ENCODE assay signal across 1 cellular context in the genomic region with DNA sequence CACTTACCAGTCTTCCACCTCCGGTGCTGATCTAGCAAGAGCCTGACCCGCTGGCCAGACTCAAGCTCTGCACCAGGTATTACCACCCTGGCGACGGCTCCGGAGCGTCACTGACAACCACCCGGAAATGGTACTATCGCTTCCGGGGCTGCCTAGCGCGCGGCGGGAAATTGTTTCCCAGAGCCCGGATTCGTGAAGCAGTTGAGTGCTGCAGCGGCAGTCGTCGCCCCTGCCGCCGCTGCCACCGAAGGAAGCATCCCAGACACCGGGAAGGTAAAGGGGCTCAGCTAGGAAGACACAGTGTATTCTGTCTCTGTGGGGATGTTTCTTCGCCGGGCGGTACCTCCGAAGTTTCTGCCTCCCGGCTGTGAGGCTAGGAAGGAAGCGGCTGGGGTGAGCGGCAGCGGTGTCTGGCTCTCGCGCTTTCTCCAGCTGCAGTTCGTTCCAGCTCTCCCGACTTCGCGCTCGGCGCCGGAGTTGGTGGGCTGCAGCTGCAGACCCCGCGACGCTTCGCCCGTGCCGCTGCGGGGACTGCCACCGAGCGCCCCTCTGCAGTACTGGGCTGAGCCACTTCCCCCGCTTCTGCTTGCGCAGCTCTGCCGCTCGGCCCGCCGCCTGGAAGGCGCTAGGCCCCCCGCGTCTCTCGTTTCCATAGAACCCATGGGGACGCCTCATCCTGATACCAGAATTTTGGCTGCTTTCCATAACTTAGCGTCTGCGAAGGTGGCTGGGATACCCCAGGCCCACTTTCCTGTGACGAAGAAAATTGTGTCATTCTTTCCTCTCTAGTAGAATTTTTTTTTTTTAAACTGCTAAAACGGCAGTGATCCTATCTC.
TF ChIP-seq lines count a peak whose summit lies in the region.

A gene with protein sequence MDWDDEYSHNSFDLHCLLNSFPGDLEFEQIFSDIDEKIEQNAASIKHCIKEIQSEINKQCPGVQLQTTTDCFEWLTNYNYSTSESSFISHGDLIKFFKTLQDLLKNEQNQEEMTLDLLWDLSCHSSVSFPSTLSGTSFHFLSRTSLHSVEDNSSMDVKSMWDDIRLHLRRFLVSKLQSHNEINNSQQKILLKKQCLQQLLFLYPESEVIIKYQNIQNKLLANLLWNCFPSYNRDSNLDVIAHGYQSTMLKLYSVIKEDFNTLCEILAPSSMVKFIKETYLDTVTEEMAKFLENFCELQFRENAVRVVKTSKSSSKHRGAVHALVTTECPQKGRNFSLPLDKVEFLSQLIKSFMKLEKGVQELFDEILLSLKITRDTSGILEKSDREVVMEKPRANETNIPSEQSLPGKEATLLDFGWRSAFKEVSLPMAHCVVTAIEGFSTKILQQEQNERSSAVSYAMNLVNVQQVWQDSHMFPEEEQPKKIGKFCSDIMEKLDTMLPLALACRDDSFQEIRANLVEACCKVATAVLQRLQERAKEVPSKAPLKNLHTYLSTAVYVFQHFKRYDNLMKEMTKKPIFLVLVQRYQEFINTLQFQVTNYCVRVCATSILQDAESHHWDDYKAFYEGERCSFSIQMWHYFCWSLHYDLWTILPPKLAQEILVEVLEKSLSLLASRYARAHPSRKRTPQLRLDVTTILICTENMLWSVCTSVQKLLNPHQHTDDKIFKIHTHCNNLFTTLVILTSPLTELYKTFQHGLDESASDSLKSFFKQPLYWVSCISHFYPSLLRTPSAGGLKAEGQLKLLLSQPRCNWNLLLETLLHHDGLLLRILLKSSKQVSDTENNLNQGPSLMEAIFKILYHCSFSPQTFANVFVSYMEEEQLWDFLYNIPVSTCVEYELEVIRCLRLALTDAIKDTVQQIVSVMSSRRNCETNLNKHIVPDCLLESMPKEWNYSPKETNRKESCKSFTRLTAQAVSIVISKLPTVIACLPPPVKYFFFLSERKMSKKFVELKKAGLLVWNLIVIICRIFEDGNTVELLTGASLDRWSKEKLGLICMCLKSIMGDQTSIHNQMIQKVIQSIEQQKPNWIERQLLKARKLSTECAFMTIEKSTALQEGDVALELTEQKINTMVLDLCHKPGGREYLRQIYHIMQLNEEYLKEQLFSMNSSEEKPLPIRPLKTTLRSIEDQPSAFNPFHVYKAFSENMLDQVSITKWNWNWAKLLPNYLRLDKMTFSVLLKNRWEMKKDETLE (N-terminal part only) (minus strand): TSS at position 112 of the 836 bp plus-strand sequence. CDS start 81,478 bp downstream, outside the sequence.
A gene (plus strand): TSS at position 177 of the 836 bp plus-strand sequence. CDS start 10,142 bp downstream, outside the sequence.

TF ChIP-seq in HEK293, 187 proteins besides CTCF, POLR2A, EP300 and RAD21 (continued from another document and continues in another):
- TF ChIP-seq, protein P1, sequence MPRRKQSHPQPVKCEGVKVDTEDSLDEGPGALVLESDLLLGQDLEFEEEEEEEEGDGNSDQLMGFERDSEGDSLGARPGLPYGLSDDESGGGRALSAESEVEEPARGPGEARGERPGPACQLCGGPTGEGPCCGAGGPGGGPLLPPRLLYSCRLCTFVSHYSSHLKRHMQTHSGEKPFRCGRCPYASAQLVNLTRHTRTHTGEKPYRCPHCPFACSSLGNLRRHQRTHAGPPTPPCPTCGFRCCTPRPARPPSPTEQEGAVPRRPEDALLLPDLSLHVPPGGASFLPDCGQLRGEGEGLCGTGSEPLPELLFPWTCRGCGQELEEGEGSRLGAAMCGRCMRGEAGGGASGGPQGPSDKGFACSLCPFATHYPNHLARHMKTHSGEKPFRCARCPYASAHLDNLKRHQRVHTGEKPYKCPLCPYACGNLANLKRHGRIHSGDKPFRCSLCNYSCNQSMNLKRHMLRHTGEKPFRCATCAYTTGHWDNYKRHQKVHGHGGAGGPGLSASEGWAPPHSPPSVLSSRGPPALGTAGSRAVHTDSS (tag by site-specific recombination; IDR thresholded peaks at IDR 0.05) = no peak
- TF ChIP-seq ZNF426 (tag by site-specific recombination; IDR thresholded peaks at IDR 0.05) (no peak), ZNF211 (tag by site-specific recombination; IDR thresholded peaks at IDR 0.05; ENCODE audit: low read depth) (no peak), ZBTB21 (tag by site-specific recombination; IDR thresholded peaks at IDR 0.05) (peak; percentile 62), YY1 (tag by site-specific recombination; IDR thresholded peaks at IDR 0.05) (no peak), BCL11B (tag by site-specific recombination; IDR thresholded peaks at IDR 0.05; ENCODE audit: low read depth) (no peak), TRIM28 (IDR thresholded peaks at IDR 0.05; ENCODE audit: borderline replicate concordance, low read length) (no peak), ZXDB (tag by site-specific recombination; IDR thresholded peaks at IDR 0.05) (peak; percentile 66), MZF1 (tag by site-specific recombination; IDR thresholded peaks at IDR 0.05; ENCODE audit: borderline replicate concordance) (no peak), KLF16 (tag by site-specific recombination; IDR thresholded peaks at IDR 0.05) (no peak), WT1 (tag by site-specific recombination; IDR thresholded peaks at IDR 0.05) (no peak), ZNF24 (tag by site-specific recombination; IDR thresholded peaks at IDR 0.05) (no peak; the same call in 1 of the 2 replicates), ZNF571 (tag by site-specific recombination; IDR thresholded peaks at IDR 0.05) (no peak), GLIS2 (tag by site-specific recombination; IDR thresholded peaks at IDR 0.05) (peak; percentile 82), ZIC2 (tag by site-specific recombination; IDR thresholded peaks at IDR 0.05) (0 out of 2 replicates have a peak, but pooled peaks have one; percentile 38), ZNF76 (tag by site-specific recombination; IDR thresholded peaks at IDR 0.05; ENCODE audit: borderline replicate concordance, low read depth) (peak; percentile 76; the same call in 1 of the 2 replicates), ZEB2 (tag by site-specific recombination; IDR thresholded peaks at IDR 0.05) (0 out of 2 replicates have a peak, but pooled peaks have one; percentile 61), ZNF561 (tag by site-specific recombination; IDR thresholded peaks at IDR 0.05; ENCODE audit: borderline replicate concordance) (peak; percentile 44; the same call in 1 of the 2 replicates), ZNF19 (tag by site-specific recombination; IDR thresholded peaks at IDR 0.05; ENCODE audit: low read depth) (no peak), ZNF335 (tag by site-specific recombination; conservative IDR thresholded peaks at IDR 0.05) (peak; percentile 76), ZNF248 (tag by site-specific recombination; IDR thresholded peaks at IDR 0.05) (no peak), KLF9 (tag by site-specific recombination; IDR thresholded peaks at IDR 0.05; ENCODE audit: low read depth) (no peak), KLF1 (tag by site-specific recombination; IDR thresholded peaks at IDR 0.05) (no peak), SP3 (tag by site-specific recombination; IDR thresholded peaks at IDR 0.05) (peak; percentile 33), ZNF510 (tag by site-specific recombination; IDR thresholded peaks at IDR 0.05; ENCODE audit: insufficient replicate concordance) (no peak), ZNF341 (tag by site-specific recombination; IDR thresholded peaks at IDR 0.05; ENCODE audit: low read depth) (no peak; the same call in none of the 2 replicates), SP7 (tag by site-specific recombination; IDR thresholded peaks at IDR 0.05) (peak; percentile 57), ZNF555 (tag by site-specific recombination; conservative IDR thresholded peaks at IDR 0.05) (no peak)
- TF ChIP-seq, protein P2, sequence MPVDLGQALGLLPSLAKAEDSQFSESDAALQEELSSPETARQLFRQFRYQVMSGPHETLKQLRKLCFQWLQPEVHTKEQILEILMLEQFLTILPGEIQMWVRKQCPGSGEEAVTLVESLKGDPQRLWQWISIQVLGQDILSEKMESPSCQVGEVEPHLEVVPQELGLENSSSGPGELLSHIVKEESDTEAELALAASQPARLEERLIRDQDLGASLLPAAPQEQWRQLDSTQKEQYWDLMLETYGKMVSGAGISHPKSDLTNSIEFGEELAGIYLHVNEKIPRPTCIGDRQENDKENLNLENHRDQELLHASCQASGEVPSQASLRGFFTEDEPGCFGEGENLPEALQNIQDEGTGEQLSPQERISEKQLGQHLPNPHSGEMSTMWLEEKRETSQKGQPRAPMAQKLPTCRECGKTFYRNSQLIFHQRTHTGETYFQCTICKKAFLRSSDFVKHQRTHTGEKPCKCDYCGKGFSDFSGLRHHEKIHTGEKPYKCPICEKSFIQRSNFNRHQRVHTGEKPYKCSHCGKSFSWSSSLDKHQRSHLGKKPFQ (tag by site-specific recombination; IDR thresholded peaks at IDR 0.05) = no peak
- TF ChIP-seq, protein P3, sequence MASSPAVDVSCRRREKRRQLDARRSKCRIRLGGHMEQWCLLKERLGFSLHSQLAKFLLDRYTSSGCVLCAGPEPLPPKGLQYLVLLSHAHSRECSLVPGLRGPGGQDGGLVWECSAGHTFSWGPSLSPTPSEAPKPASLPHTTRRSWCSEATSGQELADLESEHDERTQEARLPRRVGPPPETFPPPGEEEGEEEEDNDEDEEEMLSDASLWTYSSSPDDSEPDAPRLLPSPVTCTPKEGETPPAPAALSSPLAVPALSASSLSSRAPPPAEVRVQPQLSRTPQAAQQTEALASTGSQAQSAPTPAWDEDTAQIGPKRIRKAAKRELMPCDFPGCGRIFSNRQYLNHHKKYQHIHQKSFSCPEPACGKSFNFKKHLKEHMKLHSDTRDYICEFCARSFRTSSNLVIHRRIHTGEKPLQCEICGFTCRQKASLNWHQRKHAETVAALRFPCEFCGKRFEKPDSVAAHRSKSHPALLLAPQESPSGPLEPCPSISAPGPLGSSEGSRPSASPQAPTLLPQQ (tag by site-specific recombination; IDR thresholded peaks at IDR 0.05) = no peak; the same call in 1 of the 2 replicates
- TF ChIP-seq, protein P4, sequence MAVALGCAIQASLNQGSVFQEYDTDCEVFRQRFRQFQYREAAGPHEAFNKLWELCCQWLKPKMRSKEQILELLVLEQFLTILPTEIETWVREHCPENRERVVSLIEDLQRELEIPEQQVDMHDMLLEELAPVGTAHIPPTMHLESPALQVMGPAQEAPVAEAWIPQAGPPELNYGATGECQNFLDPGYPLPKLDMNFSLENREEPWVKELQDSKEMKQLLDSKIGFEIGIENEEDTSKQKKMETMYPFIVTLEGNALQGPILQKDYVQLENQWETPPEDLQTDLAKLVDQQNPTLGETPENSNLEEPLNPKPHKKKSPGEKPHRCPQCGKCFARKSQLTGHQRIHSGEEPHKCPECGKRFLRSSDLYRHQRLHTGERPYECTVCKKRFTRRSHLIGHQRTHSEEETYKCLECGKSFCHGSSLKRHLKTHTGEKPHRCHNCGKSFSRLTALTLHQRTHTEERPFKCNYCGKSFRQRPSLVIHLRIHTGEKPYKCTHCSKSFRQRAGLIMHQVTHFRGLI (tag by site-specific recombination; IDR thresholded peaks at IDR 0.05) = no peak
- TF ChIP-seq, protein P5, sequence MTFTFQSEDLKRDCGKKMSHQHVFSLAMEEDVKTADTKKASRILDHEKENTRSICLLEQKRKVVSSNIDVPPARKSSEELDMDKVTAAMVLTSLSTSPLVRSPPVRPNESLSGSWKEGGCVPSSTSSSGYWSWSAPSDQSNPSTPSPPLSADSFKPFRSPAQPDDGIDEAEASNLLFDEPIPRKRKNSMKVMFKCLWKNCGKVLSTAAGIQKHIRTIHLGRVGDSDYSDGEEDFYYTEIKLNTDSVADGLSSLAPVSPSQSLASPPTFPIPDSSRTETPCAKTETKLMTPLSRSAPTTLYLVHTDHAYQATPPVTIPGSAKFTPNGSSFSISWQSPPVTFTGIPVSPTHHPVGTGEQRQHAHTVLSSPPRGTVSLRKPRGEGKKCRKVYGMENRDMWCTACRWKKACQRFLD (tag by site-specific recombination; IDR thresholded peaks at IDR 0.05) = no peak
- TF ChIP-seq, protein P6, sequence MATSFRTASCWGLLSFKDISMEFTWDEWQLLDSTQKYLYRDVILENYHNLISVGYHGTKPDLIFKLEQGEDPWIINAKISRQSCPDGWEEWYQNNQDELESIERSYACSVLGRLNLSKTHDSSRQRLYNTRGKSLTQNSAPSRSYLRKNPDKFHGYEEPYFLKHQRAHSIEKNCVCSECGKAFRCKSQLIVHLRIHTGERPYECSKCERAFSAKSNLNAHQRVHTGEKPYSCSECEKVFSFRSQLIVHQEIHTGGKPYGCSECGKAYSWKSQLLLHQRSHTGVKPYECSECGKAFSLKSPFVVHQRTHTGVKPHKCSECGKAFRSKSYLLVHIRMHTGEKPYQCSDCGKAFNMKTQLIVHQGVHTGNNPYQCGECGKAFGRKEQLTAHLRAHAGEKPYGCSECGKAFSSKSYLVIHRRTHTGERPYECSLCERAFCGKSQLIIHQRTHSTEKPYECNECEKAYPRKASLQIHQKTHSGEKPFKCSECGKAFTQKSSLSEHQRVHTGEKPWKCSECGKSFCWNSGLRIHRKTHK (tag by site-specific recombination; IDR thresholded peaks at IDR 0.05) = no peak
- TF ChIP-seq, protein P7, sequence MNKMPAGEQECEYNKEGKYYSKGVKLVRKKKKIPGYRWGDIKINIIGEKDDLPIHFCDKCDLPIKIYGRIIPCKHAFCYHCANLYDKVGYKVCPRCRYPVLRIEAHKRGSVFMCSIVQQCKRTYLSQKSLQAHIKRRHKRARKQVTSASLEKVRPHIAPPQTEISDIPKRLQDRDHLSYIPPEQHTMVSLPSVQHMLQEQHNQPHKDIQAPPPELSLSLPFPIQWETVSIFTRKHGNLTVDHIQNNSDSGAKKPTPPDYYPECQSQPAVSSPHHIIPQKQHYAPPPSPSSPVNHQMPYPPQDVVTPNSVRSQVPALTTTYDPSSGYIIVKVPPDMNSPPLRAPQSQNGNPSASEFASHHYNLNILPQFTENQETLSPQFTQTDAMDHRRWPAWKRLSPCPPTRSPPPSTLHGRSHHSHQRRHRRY (tag by site-specific recombination; IDR thresholded peaks at IDR 0.05) = no peak
- TF ChIP-seq, protein P8, sequence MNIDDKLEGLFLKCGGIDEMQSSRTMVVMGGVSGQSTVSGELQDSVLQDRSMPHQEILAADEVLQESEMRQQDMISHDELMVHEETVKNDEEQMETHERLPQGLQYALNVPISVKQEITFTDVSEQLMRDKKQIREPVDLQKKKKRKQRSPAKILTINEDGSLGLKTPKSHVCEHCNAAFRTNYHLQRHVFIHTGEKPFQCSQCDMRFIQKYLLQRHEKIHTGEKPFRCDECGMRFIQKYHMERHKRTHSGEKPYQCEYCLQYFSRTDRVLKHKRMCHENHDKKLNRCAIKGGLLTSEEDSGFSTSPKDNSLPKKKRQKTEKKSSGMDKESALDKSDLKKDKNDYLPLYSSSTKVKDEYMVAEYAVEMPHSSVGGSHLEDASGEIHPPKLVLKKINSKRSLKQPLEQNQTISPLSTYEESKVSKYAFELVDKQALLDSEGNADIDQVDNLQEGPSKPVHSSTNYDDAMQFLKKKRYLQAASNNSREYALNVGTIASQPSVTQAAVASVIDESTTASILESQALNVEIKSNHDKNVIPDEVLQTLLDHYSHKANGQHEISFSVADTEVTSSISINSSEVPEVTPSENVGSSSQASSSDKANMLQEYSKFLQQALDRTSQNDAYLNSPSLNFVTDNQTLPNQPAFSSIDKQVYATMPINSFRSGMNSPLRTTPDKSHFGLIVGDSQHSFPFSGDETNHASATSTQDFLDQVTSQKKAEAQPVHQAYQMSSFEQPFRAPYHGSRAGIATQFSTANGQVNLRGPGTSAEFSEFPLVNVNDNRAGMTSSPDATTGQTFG (tag by site-specific recombination; IDR thresholded peaks at IDR 0.05; ENCODE audit: borderline replicate concordance) = no peak
- TF ChIP-seq, protein P9, sequence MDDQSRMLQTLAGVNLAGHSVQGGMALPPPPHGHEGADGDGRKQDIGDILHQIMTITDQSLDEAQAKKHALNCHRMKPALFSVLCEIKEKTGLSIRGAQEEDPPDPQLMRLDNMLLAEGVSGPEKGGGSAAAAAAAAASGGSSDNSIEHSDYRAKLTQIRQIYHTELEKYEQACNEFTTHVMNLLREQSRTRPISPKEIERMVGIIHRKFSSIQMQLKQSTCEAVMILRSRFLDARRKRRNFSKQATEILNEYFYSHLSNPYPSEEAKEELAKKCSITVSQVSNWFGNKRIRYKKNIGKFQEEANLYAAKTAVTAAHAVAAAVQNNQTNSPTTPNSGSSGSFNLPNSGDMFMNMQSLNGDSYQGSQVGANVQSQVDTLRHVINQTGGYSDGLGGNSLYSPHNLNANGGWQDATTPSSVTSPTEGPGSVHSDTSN (CRISPR knock-in tag; IDR thresholded peaks at IDR 0.05) = peak; percentile 62; the same call in 1 of the 2 replicates
